1 cellular context compared by ENCODE assay signal in the genomic region with DNA sequence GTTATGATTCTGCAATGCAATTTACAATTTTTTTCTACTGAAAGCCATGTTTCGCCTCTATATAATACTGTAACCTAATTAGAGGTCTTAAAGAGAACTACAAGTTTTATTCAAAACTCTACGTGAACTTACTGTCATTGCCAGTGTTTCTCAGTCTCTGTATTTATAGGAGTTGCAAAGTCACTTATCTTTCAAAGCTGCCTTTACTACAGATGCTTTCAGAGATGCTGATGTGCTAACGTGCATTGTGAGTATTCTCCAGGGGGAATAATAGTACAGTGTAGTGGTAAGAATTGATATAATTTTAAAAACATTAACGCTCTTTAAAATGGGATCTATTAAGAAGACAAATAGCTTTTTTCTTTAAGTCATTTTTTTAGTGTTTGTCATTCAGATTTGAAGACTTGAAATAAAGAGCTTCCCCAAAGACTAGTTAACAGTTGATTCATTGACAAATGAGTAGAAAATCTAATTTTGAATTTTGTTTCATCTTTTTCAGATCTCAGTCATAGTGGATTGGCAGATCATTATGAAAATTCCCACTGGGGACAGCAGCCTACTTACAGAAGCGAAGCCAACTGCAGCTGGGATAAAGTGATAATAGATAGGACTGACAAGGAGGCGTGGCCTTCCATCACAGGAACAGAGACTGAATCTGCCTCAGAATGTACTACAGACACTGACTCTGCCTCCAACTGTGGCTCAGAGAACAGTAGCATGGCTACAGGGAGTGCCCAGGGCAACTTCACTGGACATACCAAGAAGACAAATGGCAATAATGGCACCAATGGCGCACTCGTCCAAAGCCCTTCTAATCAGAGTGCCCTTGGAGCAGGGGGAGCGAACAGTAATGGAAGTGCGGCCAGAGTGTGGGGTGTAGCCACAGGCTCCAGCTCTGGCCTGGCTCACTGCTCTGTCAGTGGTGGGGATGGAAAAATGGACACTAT.
A peak's percentile ranks its signal among the peaks of the same experiment; 100 is the strongest.
TF ChIP-seq lines count a peak whose summit lies in the region.

No MANE protein-coding gene starts in this region.

TF ChIP-seq in K562, 482 proteins besides CTCF, POLR2A, EP300 and RAD21 (continued from another document and continues in another):
- TF ChIP-seq, protein P1, sequence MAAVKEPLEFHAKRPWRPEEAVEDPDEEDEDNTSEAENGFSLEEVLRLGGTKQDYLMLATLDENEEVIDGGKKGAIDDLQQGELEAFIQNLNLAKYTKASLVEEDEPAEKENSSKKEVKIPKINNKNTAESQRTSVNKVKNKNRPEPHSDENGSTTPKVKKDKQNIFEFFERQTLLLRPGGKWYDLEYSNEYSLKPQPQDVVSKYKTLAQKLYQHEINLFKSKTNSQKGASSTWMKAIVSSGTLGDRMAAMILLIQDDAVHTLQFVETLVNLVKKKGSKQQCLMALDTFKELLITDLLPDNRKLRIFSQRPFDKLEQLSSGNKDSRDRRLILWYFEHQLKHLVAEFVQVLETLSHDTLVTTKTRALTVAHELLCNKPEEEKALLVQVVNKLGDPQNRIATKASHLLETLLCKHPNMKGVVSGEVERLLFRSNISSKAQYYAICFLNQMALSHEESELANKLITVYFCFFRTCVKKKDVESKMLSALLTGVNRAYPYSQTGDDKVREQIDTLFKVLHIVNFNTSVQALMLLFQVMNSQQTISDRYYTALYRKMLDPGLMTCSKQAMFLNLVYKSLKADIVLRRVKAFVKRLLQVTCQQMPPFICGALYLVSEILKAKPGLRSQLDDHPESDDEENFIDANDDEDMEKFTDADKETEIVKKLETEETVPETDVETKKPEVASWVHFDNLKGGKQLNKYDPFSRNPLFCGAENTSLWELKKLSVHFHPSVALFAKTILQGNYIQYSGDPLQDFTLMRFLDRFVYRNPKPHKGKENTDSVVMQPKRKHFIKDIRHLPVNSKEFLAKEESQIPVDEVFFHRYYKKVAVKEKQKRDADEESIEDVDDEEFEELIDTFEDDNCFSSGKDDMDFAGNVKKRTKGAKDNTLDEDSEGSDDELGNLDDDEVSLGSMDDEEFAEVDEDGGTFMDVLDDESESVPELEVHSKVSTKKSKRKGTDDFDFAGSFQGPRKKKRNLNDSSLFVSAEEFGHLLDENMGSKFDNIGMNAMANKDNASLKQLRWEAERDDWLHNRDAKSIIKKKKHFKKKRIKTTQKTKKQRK (IDR thresholded peaks at IDR 0.05; ENCODE audit: borderline replicate concordance, low read depth, low read length), result no peak
- TF ChIP-seq DDX20 (tag; IDR thresholded peaks at IDR 0.05; ENCODE audit: low read depth) (no peak), KDM4B (IDR thresholded peaks at IDR 0.05; ENCODE audit: borderline replicate concordance in 2 of 2, low read depth in 1 of 2) (no peak), PTTG1 (tag; IDR thresholded peaks at IDR 0.05; ENCODE audit: low read depth) (no peak), HDAC3 (IDR thresholded peaks at IDR 0.05; ENCODE audit: borderline replicate concordance, partially characterized antibody) (no peak), XRCC5 (IDR thresholded peaks at IDR 0.05; ENCODE audit: low read depth, low read length) (no peak), TOE1 (IDR thresholded peaks at IDR 0.05; ENCODE audit: borderline replicate concordance) (no peak), TOE1 (CRISPR knock-in tag; IDR thresholded peaks at IDR 0.05; ENCODE audit: borderline replicate concordance, low read depth) (no peak), SP1 (CRISPR knock-in tag; IDR thresholded peaks at IDR 0.05) (no peak), EGR1 (conservative IDR thresholded peaks at IDR 0.05) (no peak), THRAP3 (IDR thresholded peaks at IDR 0.05; ENCODE audit: borderline replicate concordance) (no peak), ZNF766 (CRISPR knock-in tag; conservative IDR thresholded peaks at IDR 0.05) (no peak), ELF1 (tag; IDR thresholded peaks at IDR 0.05) (no peak), ZNF197 (CRISPR knock-in tag; IDR thresholded peaks at IDR 0.05; ENCODE audit: low read depth) (no peak), MED1 (CRISPR knock-in tag; IDR thresholded peaks at IDR 0.05; ENCODE audit: borderline replicate concordance) (no peak), ZNF140 (CRISPR knock-in tag; IDR thresholded peaks at IDR 0.05) (no peak), SMARCB1 (IDR thresholded peaks at IDR 0.05; ENCODE audit: insufficient read length, low read depth) (peak; percentile 49), TCF7 (IDR thresholded peaks at IDR 0.05; ENCODE audit: borderline replicate concordance) (no peak), WHSC1 (IDR thresholded peaks at IDR 0.05; ENCODE audit: low read length) (no peak), ZNF408 (CRISPR knock-in tag; IDR thresholded peaks at IDR 0.05; ENCODE audit: low read depth) (no peak), XRCC3 (IDR thresholded peaks at IDR 0.05) (no peak), ZSCAN29 (IDR thresholded peaks at IDR 0.05) (no peak), ZFX (CRISPR knock-in tag; IDR thresholded peaks at IDR 0.05) (no peak), TEAD4 (IDR thresholded peaks at IDR 0.05; ENCODE audit: low read length) (peak; percentile 38), TEAD4 (CRISPR knock-in tag; IDR thresholded peaks at IDR 0.05; ENCODE audit: borderline replicate concordance) (no peak), ETV6 (IDR thresholded peaks at IDR 0.05; ENCODE audit: borderline replicate concordance in 1 of 2, low read depth in 2 of 2, low read length in 1 of 2) (no peak), ETV6 (CRISPR knock-in tag; IDR thresholded peaks at IDR 0.05; ENCODE audit: borderline replicate concordance) (no peak), SMARCE1 (IDR thresholded peaks at IDR 0.05) (peak; percentile 28), SPI1 (IDR thresholded peaks at IDR 0.05; ENCODE audit: borderline replicate concordance, low read depth, low read length) (no peak), CREBBP (IDR thresholded peaks at IDR 0.05; ENCODE audit: low read depth, low read length) (no peak), NUFIP1 (IDR thresholded peaks at IDR 0.05; ENCODE audit: partially characterized antibody) (peak; percentile 6), GABPB1 (CRISPR knock-in tag; IDR thresholded peaks at IDR 0.05) (no peak), SUPT5H (IDR thresholded peaks at IDR 0.05) (no peak), PHF20 (IDR thresholded peaks at IDR 0.05; ENCODE audit: partially characterized antibody) (no peak), PCBP1 (IDR thresholded peaks at IDR 0.05; ENCODE audit: low read depth, low read length, poor library complexity, severe bottlenecking) (no peak), ZNF699 (CRISPR knock-in tag; IDR thresholded peaks at IDR 0.05; ENCODE audit: insufficient replicate concordance) (no peak), NR2C2 (CRISPR knock-in tag; IDR thresholded peaks at IDR 0.05) (no peak), NR2C2 (tag; IDR thresholded peaks at IDR 0.05) (no peak), KDM5B (IDR thresholded peaks at IDR 0.05; ENCODE audit: insufficient replicate concordance, low read depth, low read length) (no peak), KAT2B (IDR thresholded peaks at IDR 0.05; ENCODE audit: low read depth, low read length) (no peak), ZFP36 (IDR thresholded peaks at IDR 0.05; ENCODE audit: low read depth, low read length, partially characterized antibody) (peak; percentile 50), KAT7 (CRISPR knock-in tag; IDR thresholded peaks at IDR 0.05; ENCODE audit: borderline replicate concordance) (no peak), RNF2 (IDR thresholded peaks at IDR 0.05) (no peak), BHLHE40 (IDR thresholded peaks at IDR 0.05; ENCODE audit: low read length) (no peak), ILF3 (IDR thresholded peaks at IDR 0.05; ENCODE audit: borderline replicate concordance) (no peak)
- TF ChIP-seq, protein P2, sequence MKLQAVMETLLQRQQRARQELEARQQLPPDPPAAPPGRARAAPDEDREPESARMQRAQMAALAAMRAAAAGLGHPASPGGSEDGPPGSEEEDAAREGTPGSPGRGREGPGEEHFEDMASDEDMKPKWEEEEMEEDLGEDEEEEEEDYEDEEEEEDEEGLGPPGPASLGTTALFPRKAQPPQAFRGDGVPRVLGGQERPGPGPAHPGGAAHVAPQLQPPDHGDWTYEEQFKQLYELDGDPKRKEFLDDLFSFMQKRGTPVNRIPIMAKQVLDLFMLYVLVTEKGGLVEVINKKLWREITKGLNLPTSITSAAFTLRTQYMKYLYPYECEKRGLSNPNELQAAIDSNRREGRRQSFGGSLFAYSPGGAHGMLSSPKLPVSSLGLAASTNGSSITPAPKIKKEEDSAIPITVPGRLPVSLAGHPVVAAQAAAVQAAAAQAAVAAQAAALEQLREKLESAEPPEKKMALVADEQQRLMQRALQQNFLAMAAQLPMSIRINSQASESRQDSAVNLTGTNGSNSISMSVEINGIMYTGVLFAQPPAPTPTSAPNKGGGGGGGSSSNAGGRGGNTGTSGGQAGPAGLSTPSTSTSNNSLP (IDR thresholded peaks at IDR 0.05; ENCODE audit: borderline replicate concordance, low read depth, low read length), result no peak
- TF ChIP-seq, protein P3, sequence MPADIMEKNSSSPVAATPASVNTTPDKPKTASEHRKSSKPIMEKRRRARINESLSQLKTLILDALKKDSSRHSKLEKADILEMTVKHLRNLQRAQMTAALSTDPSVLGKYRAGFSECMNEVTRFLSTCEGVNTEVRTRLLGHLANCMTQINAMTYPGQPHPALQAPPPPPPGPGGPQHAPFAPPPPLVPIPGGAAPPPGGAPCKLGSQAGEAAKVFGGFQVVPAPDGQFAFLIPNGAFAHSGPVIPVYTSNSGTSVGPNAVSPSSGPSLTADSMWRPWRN (IDR thresholded peaks at IDR 0.05; ENCODE audit: low read depth), result no peak
- TF ChIP-seq, protein P4, sequence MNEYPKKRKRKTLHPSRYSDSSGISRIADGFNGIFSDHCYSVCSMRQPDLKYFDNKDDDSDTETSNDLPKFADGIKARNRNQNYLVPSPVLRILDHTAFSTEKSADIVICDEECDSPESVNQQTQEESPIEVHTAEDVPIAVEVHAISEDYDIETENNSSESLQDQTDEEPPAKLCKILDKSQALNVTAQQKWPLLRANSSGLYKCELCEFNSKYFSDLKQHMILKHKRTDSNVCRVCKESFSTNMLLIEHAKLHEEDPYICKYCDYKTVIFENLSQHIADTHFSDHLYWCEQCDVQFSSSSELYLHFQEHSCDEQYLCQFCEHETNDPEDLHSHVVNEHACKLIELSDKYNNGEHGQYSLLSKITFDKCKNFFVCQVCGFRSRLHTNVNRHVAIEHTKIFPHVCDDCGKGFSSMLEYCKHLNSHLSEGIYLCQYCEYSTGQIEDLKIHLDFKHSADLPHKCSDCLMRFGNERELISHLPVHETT (CRISPR knock-in tag; conservative IDR thresholded peaks at IDR 0.05 in 1 of 2, IDR thresholded peaks at IDR 0.05 in 1 of 2), result no peak
- TF ChIP-seq, protein P5, sequence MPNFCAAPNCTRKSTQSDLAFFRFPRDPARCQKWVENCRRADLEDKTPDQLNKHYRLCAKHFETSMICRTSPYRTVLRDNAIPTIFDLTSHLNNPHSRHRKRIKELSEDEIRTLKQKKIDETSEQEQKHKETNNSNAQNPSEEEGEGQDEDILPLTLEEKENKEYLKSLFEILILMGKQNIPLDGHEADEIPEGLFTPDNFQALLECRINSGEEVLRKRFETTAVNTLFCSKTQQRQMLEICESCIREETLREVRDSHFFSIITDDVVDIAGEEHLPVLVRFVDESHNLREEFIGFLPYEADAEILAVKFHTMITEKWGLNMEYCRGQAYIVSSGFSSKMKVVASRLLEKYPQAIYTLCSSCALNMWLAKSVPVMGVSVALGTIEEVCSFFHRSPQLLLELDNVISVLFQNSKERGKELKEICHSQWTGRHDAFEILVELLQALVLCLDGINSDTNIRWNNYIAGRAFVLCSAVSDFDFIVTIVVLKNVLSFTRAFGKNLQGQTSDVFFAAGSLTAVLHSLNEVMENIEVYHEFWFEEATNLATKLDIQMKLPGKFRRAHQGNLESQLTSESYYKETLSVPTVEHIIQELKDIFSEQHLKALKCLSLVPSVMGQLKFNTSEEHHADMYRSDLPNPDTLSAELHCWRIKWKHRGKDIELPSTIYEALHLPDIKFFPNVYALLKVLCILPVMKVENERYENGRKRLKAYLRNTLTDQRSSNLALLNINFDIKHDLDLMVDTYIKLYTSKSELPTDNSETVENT (CRISPR knock-in tag; IDR thresholded peaks at IDR 0.05), result no peak
- TF ChIP-seq, protein P6, sequence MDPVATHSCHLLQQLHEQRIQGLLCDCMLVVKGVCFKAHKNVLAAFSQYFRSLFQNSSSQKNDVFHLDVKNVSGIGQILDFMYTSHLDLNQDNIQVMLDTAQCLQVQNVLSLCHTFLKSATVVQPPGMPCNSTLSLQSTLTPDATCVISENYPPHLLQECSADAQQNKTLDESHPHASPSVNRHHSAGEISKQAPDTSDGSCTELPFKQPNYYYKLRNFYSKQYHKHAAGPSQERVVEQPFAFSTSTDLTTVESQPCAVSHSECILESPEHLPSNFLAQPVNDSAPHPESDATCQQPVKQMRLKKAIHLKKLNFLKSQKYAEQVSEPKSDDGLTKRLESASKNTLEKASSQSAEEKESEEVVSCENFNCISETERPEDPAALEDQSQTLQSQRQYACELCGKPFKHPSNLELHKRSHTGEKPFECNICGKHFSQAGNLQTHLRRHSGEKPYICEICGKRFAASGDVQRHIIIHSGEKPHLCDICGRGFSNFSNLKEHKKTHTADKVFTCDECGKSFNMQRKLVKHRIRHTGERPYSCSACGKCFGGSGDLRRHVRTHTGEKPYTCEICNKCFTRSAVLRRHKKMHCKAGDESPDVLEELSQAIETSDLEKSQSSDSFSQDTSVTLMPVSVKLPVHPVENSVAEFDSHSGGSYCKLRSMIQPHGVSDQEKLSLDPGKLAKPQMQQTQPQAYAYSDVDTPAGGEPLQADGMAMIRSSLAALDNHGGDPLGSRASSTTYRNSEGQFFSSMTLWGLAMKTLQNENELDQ (CRISPR knock-in tag; IDR thresholded peaks at IDR 0.05; ENCODE audit: borderline replicate concordance), result no peak
- TF ChIP-seq, protein P7, sequence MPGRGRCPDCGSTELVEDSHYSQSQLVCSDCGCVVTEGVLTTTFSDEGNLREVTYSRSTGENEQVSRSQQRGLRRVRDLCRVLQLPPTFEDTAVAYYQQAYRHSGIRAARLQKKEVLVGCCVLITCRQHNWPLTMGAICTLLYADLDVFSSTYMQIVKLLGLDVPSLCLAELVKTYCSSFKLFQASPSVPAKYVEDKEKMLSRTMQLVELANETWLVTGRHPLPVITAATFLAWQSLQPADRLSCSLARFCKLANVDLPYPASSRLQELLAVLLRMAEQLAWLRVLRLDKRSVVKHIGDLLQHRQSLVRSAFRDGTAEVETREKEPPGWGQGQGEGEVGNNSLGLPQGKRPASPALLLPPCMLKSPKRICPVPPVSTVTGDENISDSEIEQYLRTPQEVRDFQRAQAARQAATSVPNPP (IDR thresholded peaks at IDR 0.05; ENCODE audit: borderline replicate concordance, insufficient read depth, insufficient read length), result no peak
- TF ChIP-seq, protein P8, sequence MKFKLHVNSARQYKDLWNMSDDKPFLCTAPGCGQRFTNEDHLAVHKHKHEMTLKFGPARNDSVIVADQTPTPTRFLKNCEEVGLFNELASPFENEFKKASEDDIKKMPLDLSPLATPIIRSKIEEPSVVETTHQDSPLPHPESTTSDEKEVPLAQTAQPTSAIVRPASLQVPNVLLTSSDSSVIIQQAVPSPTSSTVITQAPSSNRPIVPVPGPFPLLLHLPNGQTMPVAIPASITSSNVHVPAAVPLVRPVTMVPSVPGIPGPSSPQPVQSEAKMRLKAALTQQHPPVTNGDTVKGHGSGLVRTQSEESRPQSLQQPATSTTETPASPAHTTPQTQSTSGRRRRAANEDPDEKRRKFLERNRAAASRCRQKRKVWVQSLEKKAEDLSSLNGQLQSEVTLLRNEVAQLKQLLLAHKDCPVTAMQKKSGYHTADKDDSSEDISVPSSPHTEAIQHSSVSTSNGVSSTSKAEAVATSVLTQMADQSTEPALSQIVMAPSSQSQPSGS (CRISPR knock-in tag; IDR thresholded peaks at IDR 0.05), result no peak
